Comparison of ENCODE assay signal across 1 cellular context in the genomic region with DNA sequence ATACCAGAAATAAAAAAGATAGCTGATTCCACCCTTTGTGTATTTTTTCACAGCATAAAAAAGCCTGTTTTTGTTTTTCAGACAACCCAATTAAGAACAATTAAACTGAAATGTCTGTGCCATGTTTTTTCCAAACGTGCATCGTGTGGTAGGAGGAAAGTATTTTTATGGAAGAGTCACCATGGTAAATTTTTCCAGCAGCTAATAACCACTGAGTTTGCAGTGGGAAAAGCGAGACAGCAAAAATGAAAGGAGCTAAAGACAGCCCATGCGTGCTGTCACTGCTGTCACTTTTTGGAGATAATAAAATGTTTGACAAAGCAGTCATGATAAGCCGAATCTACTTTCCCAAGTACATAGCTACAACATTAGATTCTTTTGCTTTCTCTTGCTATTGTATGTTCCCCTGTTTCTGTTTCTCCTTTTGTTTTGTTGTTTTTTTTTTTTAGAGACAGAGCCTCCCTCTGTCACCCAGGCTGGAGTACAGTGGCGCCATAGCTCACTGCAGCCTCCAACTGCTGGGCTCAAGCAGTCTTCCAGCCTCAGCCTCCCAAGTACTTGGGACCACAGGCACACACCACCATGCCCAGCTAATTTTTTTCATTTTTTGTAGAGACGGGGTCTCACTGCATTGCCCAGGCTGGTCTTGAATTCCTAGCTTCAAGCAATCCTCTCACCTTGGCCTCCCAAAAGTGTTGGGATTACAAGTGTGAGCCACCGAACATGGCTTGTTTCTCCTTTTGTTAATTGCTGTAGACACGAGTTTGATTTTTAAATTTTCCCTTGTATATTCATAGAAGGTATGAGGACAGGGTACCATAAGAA.
TF ChIP-seq lines count a peak whose summit lies in the region.

No MANE protein-coding gene starts in this region.

TF ChIP-seq in K562, 482 proteins besides CTCF, POLR2A, EP300 and RAD21 (continued from another document):
- TF ChIP-seq, protein P1, sequence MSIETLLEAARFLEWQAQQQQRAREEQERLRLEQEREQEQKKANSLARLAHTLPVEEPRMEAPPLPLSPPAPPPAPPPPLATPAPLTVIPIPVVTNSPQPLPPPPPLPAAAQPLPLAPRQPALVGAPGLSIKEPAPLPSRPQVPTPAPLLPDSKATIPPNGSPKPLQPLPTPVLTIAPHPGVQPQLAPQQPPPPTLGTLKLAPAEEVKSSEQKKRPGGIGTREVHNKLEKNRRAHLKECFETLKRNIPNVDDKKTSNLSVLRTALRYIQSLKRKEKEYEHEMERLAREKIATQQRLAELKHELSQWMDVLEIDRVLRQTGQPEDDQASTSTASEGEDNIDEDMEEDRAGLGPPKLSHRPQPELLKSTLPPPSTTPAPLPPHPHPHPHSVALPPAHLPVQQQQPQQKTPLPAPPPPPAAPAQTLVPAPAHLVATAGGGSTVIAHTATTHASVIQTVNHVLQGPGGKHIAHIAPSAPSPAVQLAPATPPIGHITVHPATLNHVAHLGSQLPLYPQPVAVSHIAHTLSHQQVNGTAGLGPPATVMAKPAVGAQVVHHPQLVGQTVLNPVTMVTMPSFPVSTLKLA (conservative IDR thresholded peaks at IDR 0.05), result 0 out of 4 replicates have a peak, but pooled peaks of 1 of the 2 experiments have one; percentile 21
- TF ChIP-seq RBM22 (IDR thresholded peaks at IDR 0.05; ENCODE audit: low read depth, low read length, poor library complexity, severe bottlenecking) (no peak), FOS (IDR thresholded peaks at IDR 0.05; ENCODE audit: extremely low read depth, insufficient read length) (no peak), U2AF2 (optimal IDR thresholded peaks at IDR 0.05; ENCODE audit: low read depth, low read length) (no peak)
- TF ChIP-seq, protein P2, sequence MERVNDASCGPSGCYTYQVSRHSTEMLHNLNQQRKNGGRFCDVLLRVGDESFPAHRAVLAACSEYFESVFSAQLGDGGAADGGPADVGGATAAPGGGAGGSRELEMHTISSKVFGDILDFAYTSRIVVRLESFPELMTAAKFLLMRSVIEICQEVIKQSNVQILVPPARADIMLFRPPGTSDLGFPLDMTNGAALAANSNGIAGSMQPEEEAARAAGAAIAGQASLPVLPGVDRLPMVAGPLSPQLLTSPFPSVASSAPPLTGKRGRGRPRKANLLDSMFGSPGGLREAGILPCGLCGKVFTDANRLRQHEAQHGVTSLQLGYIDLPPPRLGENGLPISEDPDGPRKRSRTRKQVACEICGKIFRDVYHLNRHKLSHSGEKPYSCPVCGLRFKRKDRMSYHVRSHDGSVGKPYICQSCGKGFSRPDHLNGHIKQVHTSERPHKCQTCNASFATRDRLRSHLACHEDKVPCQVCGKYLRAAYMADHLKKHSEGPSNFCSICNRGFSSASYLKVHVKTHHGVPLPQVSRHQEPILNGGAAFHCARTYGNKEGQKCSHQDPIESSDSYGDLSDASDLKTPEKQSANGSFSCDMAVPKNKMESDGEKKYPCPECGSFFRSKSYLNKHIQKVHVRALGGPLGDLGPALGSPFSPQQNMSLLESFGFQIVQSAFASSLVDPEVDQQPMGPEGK (CRISPR knock-in tag; IDR thresholded peaks at IDR 0.05; ENCODE audit: borderline replicate concordance), result no peak
- TF ChIP-seq, protein P3, sequence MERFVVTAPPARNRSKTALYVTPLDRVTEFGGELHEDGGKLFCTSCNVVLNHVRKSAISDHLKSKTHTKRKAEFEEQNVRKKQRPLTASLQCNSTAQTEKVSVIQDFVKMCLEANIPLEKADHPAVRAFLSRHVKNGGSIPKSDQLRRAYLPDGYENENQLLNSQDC (CRISPR knock-in tag; IDR thresholded peaks at IDR 0.05), result no peak
- TF ChIP-seq, protein P4, sequence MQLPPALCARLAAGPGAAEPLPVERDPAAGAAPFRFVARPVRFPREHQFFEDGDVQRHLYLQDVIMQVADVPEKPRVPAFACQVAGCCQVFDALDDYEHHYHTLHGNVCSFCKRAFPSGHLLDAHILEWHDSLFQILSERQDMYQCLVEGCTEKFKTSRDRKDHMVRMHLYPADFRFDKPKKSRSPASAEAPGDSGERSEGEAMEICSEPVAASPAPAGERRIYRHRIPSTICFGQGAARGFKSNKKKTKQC (CRISPR knock-in tag; IDR thresholded peaks at IDR 0.05), result no peak
